In the genomic region with DNA sequence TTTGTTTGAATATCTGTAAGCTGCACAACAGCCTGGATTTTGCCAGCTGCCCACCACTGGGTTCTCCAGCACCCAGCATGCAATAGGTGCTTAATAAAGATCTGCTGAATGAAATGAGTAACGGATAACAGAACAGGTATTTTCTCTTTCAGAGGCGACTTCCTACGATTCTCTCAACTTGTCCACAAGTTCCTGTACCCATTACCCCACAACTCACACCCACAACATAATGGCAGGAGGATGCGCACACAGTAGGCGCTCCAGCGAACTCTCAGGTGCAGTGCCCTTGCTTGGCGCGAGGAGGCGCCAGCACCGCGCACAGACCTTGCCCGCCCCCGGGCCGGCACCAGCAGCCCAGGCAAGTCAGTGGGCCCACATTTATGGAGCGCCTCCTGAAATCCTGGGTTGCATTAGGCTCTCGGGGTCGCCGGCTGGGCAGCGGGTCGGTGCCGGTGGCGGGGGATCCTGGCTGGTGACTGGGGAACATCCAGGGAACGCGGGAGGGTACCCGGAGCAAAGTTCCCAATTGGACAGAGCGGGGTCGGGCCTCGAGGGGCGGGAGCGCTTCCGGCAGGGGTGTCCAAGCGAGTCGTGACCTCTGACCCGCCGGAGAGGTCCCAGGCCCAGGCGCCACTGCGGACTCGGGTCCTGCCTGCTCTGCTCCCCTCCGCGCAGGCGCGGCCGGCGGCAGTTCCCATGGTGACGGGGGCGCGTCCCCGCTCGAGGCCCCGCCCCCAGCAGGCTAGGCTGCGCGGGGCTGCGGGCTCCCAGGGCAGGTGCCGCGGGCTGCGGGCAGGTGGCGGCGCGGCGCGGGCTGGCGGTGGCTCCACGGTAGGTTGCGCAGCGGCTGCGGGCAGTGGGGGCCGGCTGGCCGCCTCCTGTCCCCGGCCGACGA, we compare ENCODE assay signal across 8 cellular contexts. TPM values are rescaled to one million over a fixed set of nuclear protein-coding genes. Genes with fewer than 3 reads are reported as not detected.
A peak's percentile ranks its signal among the peaks of the same experiment; 100 is the strongest.
DNase-seq lines count a peak whose midpoint lies in the region; ATAC-seq lines count a peak whose summit lies in the region.

A gene (plus strand): TSS at position 775 of the 895 bp plus-strand sequence. CDS start 75,284 bp downstream, outside the sequence.

- H3K9me3 Mint-ChIP-seq in activated CD4-positive, alpha-beta T cell treated with anti-CD3 and anti-CD28 coated beads, Interleukin-2, amount 10 ng/mL, durations not matched to agents 7 days and 5 days: no peaks in the 10 kb centered on the region

- peaks cover 68% of the 10 kb centered on the region for H3K27me3 Mint-ChIP-seq in activated CD4-positive, alpha-beta T cell treated with anti-CD3 and anti-CD28 coated beads, Interleukin-2, amount 10 ng/mL, durations not matched to agents 7 days and 5 days

- peak within 1 kb of the TSS; percentile 80 for H3K27ac Mint-ChIP-seq in activated CD4-positive, alpha-beta T cell treated with anti-CD3 and anti-CD28 coated beads, Interleukin-2, amount 10 ng/mL, durations not matched to agents 7 days and 5 days

- peak within 1 kb of the TSS; percentile 78 for H3K4me3 Mint-ChIP-seq in activated CD4-positive, alpha-beta T cell treated with anti-CD3 and anti-CD28 coated beads, Interleukin-2, amount 10 ng/mL, durations not matched to agents 7 days and 5 days

- peak; percentile 74 for ATAC-seq in HG02884 (IDR thresholded peaks at IDR 0.05; ENCODE audit: unreplicated experiment)

- CTCF ChIA-PET in activated CD4-positive, alpha-beta T cell treated with anti-CD3 and anti-CD28 coated beads, Interleukin-2, amount 10 ng/mL, durations not matched to agents 7 days and 5 days (lab: Charles Lee): interaction anchor here (0.9 to 1.7 kb wide), 7 partner anchors 10 to 100 kb away, joined by 3 to 6 read pairs (median 3); no protein-coding TSS in a partner anchor

- H3K36me3 Mint-ChIP-seq in activated CD4-positive, alpha-beta T cell treated with anti-CD3 and anti-CD28 coated beads, Interleukin-2, amount 10 ng/mL, durations not matched to agents 7 days and 5 days (ENCODE audit: low read depth): no peaks in the 10 kb centered on the region

- POLR2A ChIA-PET in activated CD4-positive, alpha-beta T cell treated with anti-CD3 and anti-CD28 coated beads, Interleukin-2, amount 10 ng/mL, durations not matched to agents 7 days and 5 days (lab: Charles Lee): no interaction called here

- DNase-seq in ELR (ENCODE audit: low read depth) (peak; percentile 47), NCI-H524 treated with DMSO at 0.1 percent for 48 hours (lab: John Stamatoyannopoulos, UW) (peak; percentile 37), cortex of kidney (lab: John Stamatoyannopoulos, UW) (peak; percentile 64), left kidney (ENCODE audit: low read depth, low spot score) (peak; percentile 97), NCI-H187 treated with DMSO at 0.1 percent for 48 hours (lab: John Stamatoyannopoulos, UW) (no peak)
- peak; percentile 86 for DNase-seq in activated CD4-positive, alpha-beta T cell treated with anti-CD3 and anti-CD28 coated beads, Interleukin-2, amount 10 ng/mL, durations not matched to agents 7 days and 5 days
- peak; percentile 83 to 86 for DNase-seq in stimulated activated CD4-positive, alpha-beta T cell treated with anti-CD3 and anti-CD28 coated beads, Interleukin-1b, Interleukin-23, amount 100 ng/mL, for 4 hours (ENCODE audit: low read depth in 2 of 2)

- H3K4me1 Mint-ChIP-seq in activated CD4-positive, alpha-beta T cell treated with anti-CD3 and anti-CD28 coated beads, Interleukin-2, amount 10 ng/mL, durations not matched to agents 7 days and 5 days: peaks cover 31% of the 10 kb centered on the region

RNA-seq across cellular contexts. Expression of the gene that starts here (rescaled TPM):
- total RNA-seq in activated CD4-positive, alpha-beta T cell treated with anti-CD3 and anti-CD28 coated beads, Interleukin-2, amount 10 ng/mL, durations not matched to agents 7 days and 5 days: 10 to 100 TPM; 25.4 to 27.0 TPM
